In genomic region chr11:60718524-60719316, GRCh38 we compare ENCODE assay signal across 25 cellular contexts. TPM values are rescaled to one million over a fixed set of nuclear protein-coding genes. Genes with fewer than 3 reads are reported as not detected.
DNase-seq lines count a peak whose midpoint lies in the region; ATAC-seq, FAIRE-seq and TF ChIP-seq lines count a peak whose summit lies in the region.
"Had no signal": no experiment of that assay in that cellular context is flagged by ENCODE, and none has a peak within 500 bp of the region (broad histone marks: within the 10 kb centered on the region; RNA-seq: fewer than 3 reads in every experiment).

No MANE protein-coding gene starts in this region.

- WGBS in mammary epithelial cell (ENCODE audit: low coverage, missing lambda C conversion rate): 39% methylated on average over 10 of the region's 10 CpGs
- WGBS in hepatocyte (ENCODE audit: low lambda C conversion rate, missing lambda C conversion rate): 47% methylated on average over 10 of the region's 10 CpGs
- 44 to 76% (median 58%) methylated on average over 10 of the region's 10 CpGs for WGBS in small intestine, 3 donors
- WGBS in gastroesophageal sphincter (ENCODE audit: low coverage in 1 of 2), 2 donors: 78 to 100% methylated on average over 2 to 4 of the region's 10 CpGs

- no peak for ATAC-seq in gastroesophageal sphincter
- no peak for ATAC-seq in HG02981 (IDR thresholded peaks at IDR 0.05; ENCODE audit: unreplicated experiment)

- no peaks in the 10 kb centered on the region for H3K36me3 ChIP-seq in mammary epithelial cell (ENCODE audit: insufficient read depth, low read length)
- H3K36me3 ChIP-seq in breast epithelium: no peaks in the 10 kb centered on the region
- no peaks in the 10 kb centered on the region for H3K36me3 ChIP-seq in hepatocyte (replicated peaks; ENCODE audit: insufficient read depth, low read depth)
- H3K36me3 ChIP-seq in small intestine (ENCODE audit: control insufficient read depth in 2 of 2, insufficient read depth in 2 of 2, low read length in 2 of 2): peaks cover 0 to 4% of the 10 kb centered on the region in 2 donors
- H3K36me3 ChIP-seq in gastroesophageal sphincter: no peaks in the 10 kb centered on the region

- intact Hi-C loops in mammary epithelial cell (cut with micrococcal nuclease) (no loop called here), breast epithelium (cut with DNase I; ENCODE audit: low total_unique reads) (loop anchor here (5.0 kb wide), 1 partner anchor 1076 kb away; no protein-coding TSS in a partner anchor), CD14-positive monocyte (cut with micrococcal nuclease) (loop anchor here in 1 of 2 donors (1.0 kb wide), 1 partner anchor 61 kb away; no protein-coding TSS in a partner anchor)

- no peak for TF ChIP-seq EP300 in gastroesophageal sphincter (IDR thresholded peaks at IDR 0.05)

- CTCF ChIA-PET in mammary epithelial cell (lab: Charles Lee; ENCODE audit: low non-redundant PET): no interaction called here

- H3K27ac ChIP-seq in mammary epithelial cell (ENCODE audit: insufficient read depth, low read depth, low read length) (no peak overlapping the region), breast epithelium (no peak overlapping the region), hepatocyte (peak overlapping the region; percentile 86), small intestine (ENCODE audit: low read depth in 1 of 2, low read length in 1 of 2) (peak overlapping the region; percentile 11 to 83), gastroesophageal sphincter (no peak overlapping the region)
- H3K27ac ChIP-seq: HL-60 had no signal

- in situ Hi-C loops in mammary epithelial cell (cut with MboI; ENCODE audit: low sequenced_read_pairs in 2 of 2): no loop called here

- H3K4me3 Mint-ChIP-seq in CD14-positive monocyte: no peak overlapping the region
- H3K4me3 Mint-ChIP-seq: CD4-positive, CD25-positive, alpha-beta regulatory T cell had no signal

- H3K79me2 ChIP-seq in mammary epithelial cell (ENCODE audit: insufficient read depth, low read length) (no peaks in the 10 kb centered on the region), hepatocyte (no peaks in the 10 kb centered on the region)

- no peaks in the 10 kb centered on the region for H4K20me1 ChIP-seq in mammary epithelial cell (ENCODE audit: insufficient read depth, low read length)
- H4K20me1 ChIP-seq in hepatocyte (ENCODE audit: insufficient read depth, poor library complexity, severe bottlenecking): no peaks in the 10 kb centered on the region

- H3K9me3 ChIP-seq in mammary epithelial cell (replicated peaks; ENCODE audit: insufficient read depth, low read length) (no peaks in the 10 kb centered on the region), breast epithelium (peaks cover 0 to 12% of the 10 kb centered on the region in 2 donors), hepatocyte (ENCODE audit: low read depth) (no peaks in the 10 kb centered on the region), small intestine (ENCODE audit: control insufficient read depth, low read depth) (no peaks in the 10 kb centered on the region), gastroesophageal sphincter (peaks cover 0 to 17% (median 0%) of the 10 kb centered on the region in 3 donors)

- peak; percentile 16 for DNase-seq in mammary epithelial cell
- no peak for DNase-seq in breast epithelium (ENCODE audit: low spot score in 2 of 2)
- peak; percentile 27 for DNase-seq in hepatocyte (ENCODE audit: low spot score)
- DNase-seq in small intestine: peak; percentile 66
- no peak for DNase-seq in CD14-positive monocyte (ENCODE audit: low spot score)
- DNase-seq: CD4-positive, CD25-positive, alpha-beta regulatory T cell; DMS53; HCEC 1CT; NCI-H1092; NCI-H1417 treated with DMSO at 0.1 percent for 48 hours; NCI-H1694 treated with DMSO at 0.1 percent for 48 hours; NCI-H2081; NCI-H2171; NCI-H226; NCI-H510A; NCI-H69; SHP77 treated with DMSO at 0.1 percent for 48 hours had no signal

- TF ChIP-seq CTCF in mammary epithelial cell (conservative IDR thresholded peaks at IDR 0.05 in 1 of 2, IDR thresholded peaks at IDR 0.05 in 1 of 2; ENCODE audit: extremely low read depth in 1 of 2, insufficient read depth in 1 of 2, low read depth in 1 of 2, low read length in 2 of 2) (no peak), breast epithelium (IDR thresholded peaks at IDR 0.05) (no peak), hepatocyte (IDR thresholded peaks at IDR 0.05; ENCODE audit: poor library complexity) (no peak), gastroesophageal sphincter (IDR thresholded peaks at IDR 0.05) (no peak), CD14-positive monocyte (IDR thresholded peaks at IDR 0.05) (no peak)

- H3K4me3 ChIP-seq in mammary epithelial cell (replicated peaks in 1 of 3; ENCODE audit: insufficient read depth in 1 of 3, low read depth in 2 of 3, low read length in 3 of 3): no peak overlapping the region
- H3K4me3 ChIP-seq in breast epithelium: no peak overlapping the region
- H3K4me3 ChIP-seq in hepatocyte: no peak overlapping the region
- no peak overlapping the region for H3K4me3 ChIP-seq in small intestine (ENCODE audit: low read depth in 1 of 2, low read length in 2 of 2)
- H3K4me3 ChIP-seq in gastroesophageal sphincter: no peak overlapping the region

- peaks cover 8 to 23% (median 10%) of the 10 kb centered on the region in 7 donors for H3K9me3 Mint-ChIP-seq in CD14-positive monocyte

- no peaks in the 10 kb centered on the region for H3K9me2 ChIP-seq in hepatocyte (replicated peaks; ENCODE audit: insufficient read depth)

- H3K4me2 ChIP-seq in mammary epithelial cell (ENCODE audit: insufficient read depth, low read depth, low read length) (no peak overlapping the region), hepatocyte (no peak overlapping the region)

- no peak for FAIRE-seq in small intestine (lab: Jason Lieb, UNC)
- FAIRE-seq: H1 had no signal

- no peaks in the 10 kb centered on the region for H3K27me3 ChIP-seq in mammary epithelial cell (ENCODE audit: insufficient read depth, low read length)
- no peaks in the 10 kb centered on the region for H3K27me3 ChIP-seq in breast epithelium
- no peaks in the 10 kb centered on the region for H3K27me3 ChIP-seq in hepatocyte
- peaks cover 0 to 3% of the 10 kb centered on the region in 2 donors for H3K27me3 ChIP-seq in small intestine (ENCODE audit: control insufficient read depth in 2 of 2, insufficient read depth in 2 of 2, low read length in 2 of 2)
- peaks cover 26% of the 10 kb centered on the region for H3K27me3 ChIP-seq in gastroesophageal sphincter

- H3K9ac ChIP-seq in mammary epithelial cell (ENCODE audit: insufficient read depth, low read length): no peak overlapping the region

- H3K27ac Mint-ChIP-seq in CD14-positive monocyte: no peak overlapping the region

- no peaks in the 10 kb centered on the region for H3K4me1 Mint-ChIP-seq in CD14-positive monocyte
- H3K4me1 Mint-ChIP-seq: CD4-positive, CD25-positive, alpha-beta regulatory T cell had no signal

- H3K4me1 ChIP-seq in mammary epithelial cell (ENCODE audit: insufficient read depth, low read length) (peaks cover 4% of the 10 kb centered on the region), breast epithelium (no peaks in the 10 kb centered on the region), hepatocyte (ENCODE audit: insufficient read depth) (peaks cover 5% of the 10 kb centered on the region), small intestine (ENCODE audit: control insufficient read depth in 2 of 2, insufficient read depth in 1 of 2, low read depth in 1 of 2, low read length in 1 of 2) (peaks cover 0 to 11% of the 10 kb centered on the region in 2 donors), gastroesophageal sphincter (no peaks in the 10 kb centered on the region)

- peaks cover 2 to 7% (median 3%) of the 10 kb centered on the region in 3 donors for H3K27me3 Mint-ChIP-seq in CD14-positive monocyte (ENCODE audit: low read depth in 3 of 3)

- no peak for TF ChIP-seq POLR2A in breast epithelium (IDR thresholded peaks at IDR 0.05)
- TF ChIP-seq POLR2A in gastroesophageal sphincter (IDR thresholded peaks at IDR 0.05): no peak

- no peaks in the 10 kb centered on the region for H3K36me3 Mint-ChIP-seq in CD14-positive monocyte
- H3K36me3 Mint-ChIP-seq: CD4-positive, CD25-positive, alpha-beta regulatory T cell had no signal

- peak overlapping the region; percentile 64 for H2AFZ ChIP-seq in mammary epithelial cell (ENCODE audit: low read depth, low read length)
- H2AFZ ChIP-seq in hepatocyte: no peak overlapping the region

- no TSS peak for BruUV-seq in mammary epithelial cell (replicated peaks; lab: Mats Ljungman, UMichigan)

- dilution Hi-C loops in mammary epithelial cell (cut with HindIII; ENCODE audit: low sequenced_read_pairs): no loop called here

RNA-seq across cellular contexts. Expression of gene MS4A18, which starts 5.8 kb away (rescaled TPM):
- not detected for total RNA-seq in mammary epithelial cell
- not detected for polyA plus RNA-seq in mammary epithelial cell
- polyA minus RNA-seq in mammary epithelial cell: not detected
- total RNA-seq in breast epithelium: not detected
- total RNA-seq in hepatocyte: not detected in 2 replicates
- polyA plus RNA-seq in hepatocyte: not detected in 2 replicates
- 1 to 10 TPM in 1 of 3 donors, under 1 TPM in 1, not detected in 1; 0.97 to 1.1 TPM for polyA plus RNA-seq in small intestine
- total RNA-seq in gastroesophageal sphincter: not detected
- polyA plus RNA-seq in CD14-positive monocyte: not detected
- total RNA-seq: A172; CD4-positive, CD25-positive, alpha-beta regulatory T cell; Daoy; G401; H1 had no signal
- polyA plus RNA-seq: BJ; CD4-positive, CD25-positive, alpha-beta regulatory T cell; H1 had no signal

RNA-seq across cellular contexts. Expression of gene MS4A8, which starts 19.3 kb away (rescaled TPM):
- total RNA-seq in mammary epithelial cell (not detected), breast epithelium (under 1 TPM in 1 of 3 donors, not detected in 2; 0.66 TPM), hepatocyte (1.5 and 3.8 TPM in 2 replicates), gastroesophageal sphincter (not detected)
- polyA plus RNA-seq in mammary epithelial cell (not detected), hepatocyte (1.7 and 2.3 TPM in 2 replicates), small intestine (100 to 1,000 TPM in 2 of 3 donors, 10 to 100 TPM in 1; 35.7 to 265 (median 225) TPM), CD14-positive monocyte (not detected)
- not detected for polyA minus RNA-seq in mammary epithelial cell
- total RNA-seq: A172; CD4-positive, CD25-positive, alpha-beta regulatory T cell; Daoy; G401; H1 had no signal
- polyA plus RNA-seq: BJ; CD4-positive, CD25-positive, alpha-beta regulatory T cell; H1 had no signal

RNA-seq across cellular contexts. Expression of gene MS4A15, which starts 37.9 kb away (rescaled TPM):
- total RNA-seq in mammary epithelial cell: not detected
- not detected for polyA plus RNA-seq in mammary epithelial cell
- polyA minus RNA-seq in mammary epithelial cell: not detected
- not detected for total RNA-seq in breast epithelium
- 0.88 and 1.1 TPM in 2 replicates for total RNA-seq in hepatocyte
- 4.3 and 8.0 TPM in 2 replicates for polyA plus RNA-seq in hepatocyte
- polyA plus RNA-seq in small intestine: 1 to 10 TPM in 2 of 3 donors, under 1 TPM in 1; 0.09 to 7.6 (median 5.1) TPM
- not detected for total RNA-seq in gastroesophageal sphincter
- polyA plus RNA-seq in CD14-positive monocyte: not detected
- total RNA-seq: A172; CD4-positive, CD25-positive, alpha-beta regulatory T cell; Daoy; G401 had no signal
- polyA plus RNA-seq: BJ; CD4-positive, CD25-positive, alpha-beta regulatory T cell had no signal

Comparison
In these comparisons a context has a peak if more than half of its experiments do, and no peak if none do; other contexts are left out.
1. DNase-seq: peak in mammary epithelial cell (single experiment), hepatocyte (single experiment) and small intestine (single experiment); none in breast epithelium (0 of 2) and CD14-positive monocyte (single experiment).
2. H3K27ac ChIP-seq: peak in hepatocyte (single experiment) and small intestine (2 of 2); none in mammary epithelial cell (single experiment), breast epithelium (0 of 2) and gastroesophageal sphincter (0 of 4).